Comparison of ENCODE assay signal across 17 cellular contexts in the genomic region with DNA sequence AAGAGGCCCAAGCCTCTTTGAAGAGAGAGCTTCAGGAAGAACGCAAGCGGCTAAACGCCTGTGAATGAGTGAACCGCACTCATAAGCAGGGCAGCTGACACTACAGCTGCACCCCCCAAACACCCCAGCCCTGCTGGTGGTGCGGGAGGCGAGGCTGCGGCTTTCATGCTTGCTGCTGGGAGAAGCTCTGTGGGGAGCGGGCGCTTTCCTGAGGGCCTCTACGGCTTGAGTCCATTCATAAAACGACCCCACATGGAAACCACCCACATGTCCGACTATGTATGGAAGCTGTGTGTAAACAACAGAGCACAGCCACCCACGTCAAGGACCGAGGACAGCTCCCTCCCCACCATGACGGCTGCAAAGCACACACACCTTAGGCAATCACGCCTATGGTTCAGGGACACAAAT. TPM values are rescaled to one million over a fixed set of nuclear protein-coding genes. Genes with fewer than 3 reads are reported as not detected.
DNase-seq lines count a peak whose midpoint lies in the region; ATAC-seq and TF ChIP-seq lines count a peak whose summit lies in the region.
"Had no signal": no experiment of that assay in that cellular context is flagged by ENCODE, and none has a peak within 500 bp of the region (broad histone marks: within the 10 kb centered on the region; RNA-seq: fewer than 3 reads in every experiment).

No MANE protein-coding gene starts in this region.

- CTCF ChIA-PET in activated CD4-positive, alpha-beta memory T cell treated with anti-CD3 and anti-CD28 coated beads for 36 hours (lab: Charles Lee) = no interaction called here
- CTCF ChIA-PET in activated CD4-positive, alpha-beta memory T cell treated with anti-CD3 and anti-CD28 coated beads, Interleukin-2, amount 10 ng/mL, durations not matched to agents 7 days and 5 days (lab: Charles Lee) = interaction anchor here (1.1 kb wide), 1 partner anchor 10 kb away, joined by 3 read pairs; no protein-coding TSS in a partner anchor
- CTCF ChIA-PET in RWPE1 (lab: Yijun Ruan, JAX) = interaction anchor here (1.0 kb wide), 1 partner anchor 269 kb away, joined by 3 read pairs; no protein-coding TSS in a partner anchor

- H3K27me3 ChIP-seq in lower lobe of right lung (ENCODE audit: low read depth) = no peaks in the 10 kb centered on the region
- H3K27me3 ChIP-seq: left lung, tibial artery had no signal

- ATAC-seq in stimulated activated effector memory CD8-positive, alpha-beta T cell treated with anti-CD3 and anti-CD28 coated beads, Interleukin-12 subunit alpha, Interleukin-12 subunit beta, amount 100 ng/mL, for 72 hours = no peak
- ATAC-seq in HG02642 (IDR thresholded peaks at IDR 0.05; ENCODE audit: poor library complexity, unreplicated experiment) = no peak
- ATAC-seq in lower lobe of right lung = no peak
- ATAC-seq: left lung had no signal

- H3K36me3 ChIP-seq in lower lobe of right lung = peaks cover 15% of the 10 kb centered on the region

- H3K4me3 ChIP-seq in lower lobe of right lung = no peak overlapping the region
- H3K4me3 ChIP-seq: left lung, tibial artery had no signal

- DNase-seq in activated CD4-positive, alpha-beta memory T cell treated with anti-CD3 and anti-CD28 coated beads for 36 hours = peak; percentile 25
- no peak for DNase-seq in activated CD4-positive, alpha-beta memory T cell treated with anti-CD3 and anti-CD28 coated beads, Interleukin-2, amount 10 ng/mL, durations not matched to agents 7 days and 5 days
- DNase-seq in RWPE1 (ENCODE audit: low spot score) (no peak), dermis blood vessel endothelial cell (peak; percentile 18), lower lobe of right lung (no peak), SW480 (ENCODE audit: low spot score) (no peak)
- no peak for DNase-seq in stimulated activated effector memory CD8-positive, alpha-beta T cell treated with anti-CD3 and anti-CD28 coated beads, Interleukin-12 subunit alpha, Interleukin-12 subunit beta, amount 100 ng/mL, for 72 hours (ENCODE audit: low spot score in 2 of 2)
- DNase-seq: ACHN; activated effector memory CD4-positive, alpha-beta T cell treated with anti-CD3 and anti-CD28 coated beads, Interleukin-2, amount 50 U/mL, for 16 hours; COR-L47; effector CD4-positive, alpha-beta T cell; left lung; NCI-H2029 treated with DMSO at 0.1 percent for 48 hours; NCI-H748 treated with DMSO at 0.1 percent for 48 hours; tibial artery had no signal

- H3K36me3 Mint-ChIP-seq in activated CD4-positive, alpha-beta memory T cell treated with anti-CD3 and anti-CD28 coated beads for 36 hours = peaks cover 6% of the 10 kb centered on the region
- peaks cover 30% of the 10 kb centered on the region for H3K36me3 Mint-ChIP-seq in activated CD4-positive, alpha-beta memory T cell treated with anti-CD3 and anti-CD28 coated beads, Interleukin-2, amount 10 ng/mL, durations not matched to agents 7 days and 5 days (ENCODE audit: low read depth)
- peaks cover 63% of the 10 kb centered on the region for H3K36me3 Mint-ChIP-seq in stimulated activated effector memory CD8-positive, alpha-beta T cell treated with anti-CD3 and anti-CD28 coated beads, Interleukin-12 subunit alpha, Interleukin-12 subunit beta, amount 100 ng/mL, for 72 hours

- no peaks in the 10 kb centered on the region for H3K27me3 Mint-ChIP-seq in activated CD4-positive, alpha-beta memory T cell treated with anti-CD3 and anti-CD28 coated beads for 36 hours
- H3K27me3 Mint-ChIP-seq in activated CD4-positive, alpha-beta memory T cell treated with anti-CD3 and anti-CD28 coated beads, Interleukin-2, amount 10 ng/mL, durations not matched to agents 7 days and 5 days = no peaks in the 10 kb centered on the region

- H3K9me3 Mint-ChIP-seq in activated CD4-positive, alpha-beta memory T cell treated with anti-CD3 and anti-CD28 coated beads for 36 hours = no peaks in the 10 kb centered on the region
- no peaks in the 10 kb centered on the region for H3K9me3 Mint-ChIP-seq in activated CD4-positive, alpha-beta memory T cell treated with anti-CD3 and anti-CD28 coated beads, Interleukin-2, amount 10 ng/mL, durations not matched to agents 7 days and 5 days
- no peaks in the 10 kb centered on the region for H3K9me3 Mint-ChIP-seq in stimulated activated effector memory CD8-positive, alpha-beta T cell treated with anti-CD3 and anti-CD28 coated beads, Interleukin-12 subunit alpha, Interleukin-12 subunit beta, amount 100 ng/mL, for 72 hours
- H3K9me3 Mint-ChIP-seq: T-helper 2 cell treated with Interferon-gamma antibody and Interleukin-4, amounts not matched to agents 5 μg/mL and 100 μg/mL, for 36 hours had no signal

- H3K27ac ChIP-seq in RWPE1 (peak overlapping the region; percentile 7), lower lobe of right lung (no peak overlapping the region)
- H3K27ac ChIP-seq: left lung, tibial artery had no signal

- no peak overlapping the region for H3K27ac Mint-ChIP-seq in activated CD4-positive, alpha-beta memory T cell treated with anti-CD3 and anti-CD28 coated beads for 36 hours
- H3K27ac Mint-ChIP-seq in activated CD4-positive, alpha-beta memory T cell treated with anti-CD3 and anti-CD28 coated beads, Interleukin-2, amount 10 ng/mL, durations not matched to agents 7 days and 5 days = no peak overlapping the region
- peak overlapping the region; percentile 23 for H3K27ac Mint-ChIP-seq in stimulated activated effector memory CD8-positive, alpha-beta T cell treated with anti-CD3 and anti-CD28 coated beads, Interleukin-12 subunit alpha, Interleukin-12 subunit beta, amount 100 ng/mL, for 72 hours
- H3K27ac Mint-ChIP-seq: T-helper 2 cell treated with Interferon-gamma antibody and Interleukin-4, amounts not matched to agents 5 μg/mL and 100 μg/mL, for 36 hours had no signal

- intact Hi-C loops in activated CD4-positive, alpha-beta memory T cell treated with anti-CD3 and anti-CD28 coated beads for 36 hours (cut with micrococcal nuclease) = no loop called here
- intact Hi-C loops in lower lobe of right lung (cut with DNase I) = no loop called here

- POLR2A ChIA-PET in activated CD4-positive, alpha-beta memory T cell treated with anti-CD3 and anti-CD28 coated beads for 36 hours (lab: Charles Lee) = no interaction called here
- POLR2A ChIA-PET in activated CD4-positive, alpha-beta memory T cell treated with anti-CD3 and anti-CD28 coated beads, Interleukin-2, amount 10 ng/mL, durations not matched to agents 7 days and 5 days (lab: Charles Lee) = interaction anchor here (0.8 to 1.0 kb wide), 2 partner anchors 32 to 49 kb away, joined by 3 read pairs; no protein-coding TSS in a partner anchor
- POLR2A ChIA-PET in RWPE1 (lab: Yijun Ruan, JAX; ENCODE audit: low non-redundant PET) = no interaction called here

- no peaks in the 10 kb centered on the region for H3K9me3 ChIP-seq in lower lobe of right lung
- H3K9me3 ChIP-seq: left lung, tibial artery had no signal

- peaks cover 33% of the 10 kb centered on the region for H3K4me1 ChIP-seq in lower lobe of right lung

- TF ChIP-seq CTCF in RWPE1 (conservative IDR thresholded peaks at IDR 0.05; ENCODE audit: low read depth) (no peak), lower lobe of right lung (IDR thresholded peaks at IDR 0.05) (no peak)

- H3K4me1 Mint-ChIP-seq in activated CD4-positive, alpha-beta memory T cell treated with anti-CD3 and anti-CD28 coated beads for 36 hours (ENCODE audit: low read depth) = peaks cover 50% of the 10 kb centered on the region
- H3K4me1 Mint-ChIP-seq in activated CD4-positive, alpha-beta memory T cell treated with anti-CD3 and anti-CD28 coated beads, Interleukin-2, amount 10 ng/mL, durations not matched to agents 7 days and 5 days = peaks cover 40% of the 10 kb centered on the region
- H3K4me1 Mint-ChIP-seq in stimulated activated effector memory CD8-positive, alpha-beta T cell treated with anti-CD3 and anti-CD28 coated beads, Interleukin-12 subunit alpha, Interleukin-12 subunit beta, amount 100 ng/mL, for 72 hours = peaks cover 54% of the 10 kb centered on the region

- H3K4me3 Mint-ChIP-seq in activated CD4-positive, alpha-beta memory T cell treated with anti-CD3 and anti-CD28 coated beads for 36 hours = no peak overlapping the region
- no peak overlapping the region for H3K4me3 Mint-ChIP-seq in activated CD4-positive, alpha-beta memory T cell treated with anti-CD3 and anti-CD28 coated beads, Interleukin-2, amount 10 ng/mL, durations not matched to agents 7 days and 5 days
- no peak overlapping the region for H3K4me3 Mint-ChIP-seq in stimulated activated effector memory CD8-positive, alpha-beta T cell treated with anti-CD3 and anti-CD28 coated beads, Interleukin-12 subunit alpha, Interleukin-12 subunit beta, amount 100 ng/mL, for 72 hours
- H3K4me3 Mint-ChIP-seq: T-helper 2 cell treated with Interferon-gamma antibody and Interleukin-4, amounts not matched to agents 5 μg/mL and 100 μg/mL, for 36 hours had no signal

RNA-seq across cellular contexts. Expression of gene AP3D1, which starts 5.5 kb away (rescaled TPM):
- 10 to 100 TPM; 84.6 to 89.1 TPM for total RNA-seq in activated CD4-positive, alpha-beta memory T cell treated with anti-CD3 and anti-CD28 coated beads for 36 hours
- 100 to 1,000 TPM; 104 to 105 TPM for total RNA-seq in activated CD4-positive, alpha-beta memory T cell treated with anti-CD3 and anti-CD28 coated beads, Interleukin-2, amount 10 ng/mL, durations not matched to agents 7 days and 5 days
- total RNA-seq in dermis blood vessel endothelial cell (75.7 and 137 TPM in 2 replicates), lower lobe of right lung (99.5 TPM)

RNA-seq across cellular contexts. Expression of gene DOT1L, which starts 17.9 kb away (rescaled TPM):
- total RNA-seq in activated CD4-positive, alpha-beta memory T cell treated with anti-CD3 and anti-CD28 coated beads for 36 hours = 10 to 100 TPM; 50.2 to 53.7 TPM
- 10 to 100 TPM; 55.7 to 57.1 TPM for total RNA-seq in activated CD4-positive, alpha-beta memory T cell treated with anti-CD3 and anti-CD28 coated beads, Interleukin-2, amount 10 ng/mL, durations not matched to agents 7 days and 5 days
- 5.4 and 8.8 TPM in 2 replicates for total RNA-seq in dermis blood vessel endothelial cell
- total RNA-seq in lower lobe of right lung = 33.0 TPM

RNA-seq across cellular contexts. Expression of gene IZUMO4, which starts 49.1 kb away (rescaled TPM):
- 10 to 100 TPM; 14.2 to 16.4 TPM for total RNA-seq in activated CD4-positive, alpha-beta memory T cell treated with anti-CD3 and anti-CD28 coated beads for 36 hours
- 10 to 100 TPM; 10.3 to 10.5 TPM for total RNA-seq in activated CD4-positive, alpha-beta memory T cell treated with anti-CD3 and anti-CD28 coated beads, Interleukin-2, amount 10 ng/mL, durations not matched to agents 7 days and 5 days
- total RNA-seq in dermis blood vessel endothelial cell (0.65 and 1.5 TPM in 2 replicates), lower lobe of right lung (7.4 TPM)

RNA-seq across cellular contexts. Expression of gene MOB3A, which starts 49.7 kb away (rescaled TPM):
- 100 to 1,000 TPM; 117 to 122 TPM for total RNA-seq in activated CD4-positive, alpha-beta memory T cell treated with anti-CD3 and anti-CD28 coated beads for 36 hours
- total RNA-seq in activated CD4-positive, alpha-beta memory T cell treated with anti-CD3 and anti-CD28 coated beads, Interleukin-2, amount 10 ng/mL, durations not matched to agents 7 days and 5 days = 100 to 1,000 TPM; 242 to 251 TPM
- total RNA-seq in dermis blood vessel endothelial cell (26.4 and 54.0 TPM in 2 replicates), lower lobe of right lung (69.2 TPM)

Comparison
In these comparisons a context has a peak if more than half of its experiments do, and no peak if none do; other contexts are left out.
1. DNase-seq: peak in activated CD4-positive, alpha-beta memory T cell treated with anti-CD3 and anti-CD28 coated beads for 36 hours (single experiment) and dermis blood vessel endothelial cell (single experiment); none in activated CD4-positive, alpha-beta memory T cell treated with anti-CD3 and anti-CD28 coated beads, Interleukin-2, amount 10 ng/mL, durations not matched to agents 7 days and 5 days (single experiment), RWPE1 (single experiment), stimulated activated effector memory CD8-positive, alpha-beta T cell treated with anti-CD3 and anti-CD28 coated beads, Interleukin-12 subunit alpha, Interleukin-12 subunit beta, amount 100 ng/mL, for 72 hours (0 of 2), lower lobe of right lung (single experiment) and SW480 (single experiment).